26 cellular contexts compared by ENCODE assay signal in the genomic region with DNA sequence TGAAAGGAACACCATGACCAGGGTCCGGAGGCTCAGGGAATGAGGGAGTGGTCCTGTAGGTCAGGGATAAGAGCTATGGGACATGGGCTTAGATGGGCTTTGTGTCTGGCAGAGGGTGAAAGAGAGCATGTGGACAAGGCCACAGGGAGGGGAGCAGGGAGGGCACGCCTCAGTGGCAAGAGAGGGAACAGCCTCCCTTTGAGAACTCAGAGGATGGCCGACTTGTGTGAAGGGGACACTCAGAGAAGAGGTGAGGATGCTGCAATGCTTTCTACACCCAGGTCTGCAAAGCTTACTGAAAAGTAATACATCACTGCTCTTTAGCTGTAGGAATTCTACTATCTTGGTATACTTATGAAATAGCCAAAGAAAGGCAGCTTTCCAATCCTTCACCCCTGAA.
"Had no signal": no experiment of that assay in that cellular context is flagged by ENCODE, and none has a peak within 500 bp of the region (broad histone marks: within the 10 kb centered on the region; RNA-seq: fewer than 3 reads in every experiment).

No MANE protein-coding gene starts in this region.

- H3K79me2 ChIP-seq: hepatocyte had no signal

- H3K27ac ChIP-seq: esophagus muscularis mucosa, foreskin keratinocyte, gastroesophageal sphincter, heart left ventricle, hepatocyte, prostate gland, skin epidermis, stomach, thyroid gland, vagina had no signal

- H3K27me3 ChIP-seq: esophagus muscularis mucosa, foreskin keratinocyte, gastroesophageal sphincter, heart left ventricle, hepatocyte, stomach, thyroid gland, vagina had no signal

- H3K27ac Mint-ChIP-seq: endodermal cell; nephron; stimulated activated naive B cell treated with anti-CD40 and anti-IgM and Interleukin-4, amounts not matched to agents 10 μg/mL and 1 μg/mL and 100 μg/mL, for 72 hours had no signal

- H3K4me1 Mint-ChIP-seq: endodermal cell, nephron had no signal

- DNase-seq: cortex of kidney; effector CD4-positive, alpha-beta T cell; endodermal cell; foreskin keratinocyte; heart left ventricle; kidney; mesenchymal stem cell; midbrain; naive thymus-derived CD4-positive, alpha-beta T cell; nucleus accumbens; stimulated activated CD4-positive, alpha-beta T cell treated with anti-CD3 and anti-CD28 coated beads, Interleukin-15, amount 100 ng/mL, for 24 hours; stimulated activated CD4-positive, alpha-beta T cell treated with anti-CD3 and anti-CD28 coated beads, Interleukin-2, amount 100 ng/mL, for 48 hours; stimulated activated naive B cell treated with anti-CD40 and anti-IgM and Interleukin-4, amounts not matched to agents 10 μg/mL and 1 μg/mL and 100 μg/mL, for 72 hours; stomach; thyroid gland; trophoblast cell had no signal

- H3K36me3 ChIP-seq: prostate gland, thyroid gland, vagina had no signal

- H3K4me1 ChIP-seq: esophagus muscularis mucosa, foreskin keratinocyte, gastroesophageal sphincter, heart left ventricle, prostate gland, stomach, thyroid gland, vagina had no signal

- H3K4me2 ChIP-seq: hepatocyte had no signal

- H3K9me3 ChIP-seq: esophagus muscularis mucosa, gastroesophageal sphincter, heart left ventricle, prostate gland, stomach, thyroid gland, vagina had no signal

- ATAC-seq: foreskin keratinocyte; gastroesophageal sphincter; heart left ventricle; left lobe of liver; naive thymus-derived CD4-positive, alpha-beta T cell; right cardiac atrium; stimulated activated naive B cell treated with anti-CD40 and anti-IgM and Interleukin-4, amounts not matched to agents 10 μg/mL and 1 μg/mL and 100 μg/mL, for 72 hours had no signal

- H3K4me3 ChIP-seq: esophagus muscularis mucosa, gastroesophageal sphincter, heart left ventricle, hepatocyte, prostate gland, skin epidermis, stomach, thyroid gland, vagina had no signal

- H3K27me3 Mint-ChIP-seq: stimulated activated naive B cell treated with anti-CD40 and anti-IgM and Interleukin-4, amounts not matched to agents 10 μg/mL and 1 μg/mL and 100 μg/mL, for 72 hours had no signal

- FAIRE-seq: endothelial cell of umbilical vein, kidney had no signal

- H2AFZ ChIP-seq: hepatocyte had no signal

- H3K4me3 Mint-ChIP-seq: endodermal cell; naive thymus-derived CD4-positive, alpha-beta T cell; nephron; stimulated activated naive B cell treated with anti-CD40 and anti-IgM and Interleukin-4, amounts not matched to agents 10 μg/mL and 1 μg/mL and 100 μg/mL, for 72 hours had no signal

- H3K9me3 Mint-ChIP-seq: endodermal cell; nephron; stimulated activated naive B cell treated with anti-CD40 and anti-IgM and Interleukin-4, amounts not matched to agents 10 μg/mL and 1 μg/mL and 100 μg/mL, for 72 hours had no signal
